ENCODE assay signal across 9 cellular contexts in genomic region chr9:38620483-38621433, GRCh38. TPM values are rescaled to one million over a fixed set of nuclear protein-coding genes. Genes with fewer than 3 reads are reported as not detected.
DNase-seq lines count a peak whose midpoint lies in the region; ATAC-seq, FAIRE-seq and TF ChIP-seq lines count a peak whose summit lies in the region.
"Had no signal": no experiment of that assay in that cellular context is flagged by ENCODE, and none has a peak within 500 bp of the region (broad histone marks: within the 10 kb centered on the region; RNA-seq: fewer than 3 reads in every experiment).

Gene ANKRD18A, minus strand, starts transcription at chr9:38620596. Its CDS starts 311 bp downstream, at chr9:38620285.

- no peaks in the 10 kb centered on the region for H3K36me3 Mint-ChIP-seq in CD4-positive, CD25-positive, alpha-beta regulatory T cell
- peaks cover 6% of the 10 kb centered on the region for H3K36me3 Mint-ChIP-seq in neural progenitor cell

- H3K27ac Mint-ChIP-seq in CD4-positive, CD25-positive, alpha-beta regulatory T cell: peak within 1 kb of the TSS in 1 of 3 donors; percentile 76
- H3K27ac Mint-ChIP-seq in neural progenitor cell: no peak within 1 kb of the TSS

- H3K4me3 Mint-ChIP-seq in CD4-positive, CD25-positive, alpha-beta regulatory T cell: peak within 1 kb of the TSS; percentile 73 to 85 (median 81)
- H3K4me3 Mint-ChIP-seq in neural progenitor cell: peak within 1 kb of the TSS; percentile 94

- peaks cover 14% of the 10 kb centered on the region for H3F3A ChIP-seq in neural progenitor cell (ENCODE audit: low read depth)

- no peaks in the 10 kb centered on the region for H4K20me1 ChIP-seq in neural progenitor cell (ENCODE audit: low read depth)

- H3K4me3 ChIP-seq in CD4-positive, CD25-positive, alpha-beta regulatory T cell (ENCODE audit: low read depth, low read length): peak within 1 kb of the TSS; percentile 55
- H3K4me3 ChIP-seq in Peyer's patch (peak within 1 kb of the TSS; percentile 40 to 66 (median 50)), neural progenitor cell (peak within 1 kb of the TSS; percentile 77), testis (peak within 1 kb of the TSS; percentile 55 to 74)

- no peaks in the 10 kb centered on the region for H3K36me3 ChIP-seq in CD4-positive, CD25-positive, alpha-beta regulatory T cell (ENCODE audit: control insufficient read depth, insufficient read depth, low read length)
- H3K36me3 ChIP-seq in Peyer's patch (no peaks in the 10 kb centered on the region), neural progenitor cell (peaks cover 9% of the 10 kb centered on the region), testis (ENCODE audit: low read depth, missing control alignments) (no peaks in the 10 kb centered on the region)

- no peak for FAIRE-seq in HTR-8/SVneo (lab: Jason Lieb, UNC)

- peak within 1 kb of the TSS; percentile 23 for H3K27ac ChIP-seq in CD4-positive, CD25-positive, alpha-beta regulatory T cell (ENCODE audit: insufficient read depth, low read length, poor library complexity, severe bottlenecking)
- H3K27ac ChIP-seq in Peyer's patch (peak within 1 kb of the TSS; percentile 32 to 77 (median 55)), neural progenitor cell (no peak within 1 kb of the TSS), testis (peak within 1 kb of the TSS; percentile 68 to 76)

- peak within 1 kb of the TSS; percentile 89 for H3K4me2 ChIP-seq in neural progenitor cell

- peaks cover 0 to 12% (median 2%) of the 10 kb centered on the region in 7 donors for H3K9me3 Mint-ChIP-seq in CD4-positive, CD25-positive, alpha-beta regulatory T cell
- H3K9me3 Mint-ChIP-seq in neural progenitor cell: peaks cover 20% of the 10 kb centered on the region

- peaks cover 12% of the 10 kb centered on the region for H3K27me3 ChIP-seq in CD4-positive, CD25-positive, alpha-beta regulatory T cell (ENCODE audit: control insufficient read depth, insufficient read depth, low read length)
- no peaks in the 10 kb centered on the region for H3K27me3 ChIP-seq in Peyer's patch
- H3K27me3 ChIP-seq in neural progenitor cell: peaks cover 50% of the 10 kb centered on the region
- no peaks in the 10 kb centered on the region for H3K27me3 ChIP-seq in testis

- H3K9ac ChIP-seq in neural progenitor cell: no peak within 1 kb of the TSS

- intact Hi-C loops in testis (cut with DNase I; ENCODE audit: low total_unique reads): no loop called here

- peaks cover 9 to 11% of the 10 kb centered on the region in 2 experiments for H3K9me3 ChIP-seq in CD4-positive, CD25-positive, alpha-beta regulatory T cell (ENCODE audit: control insufficient read depth in 2 of 2, low read length in 2 of 2)
- H3K9me3 ChIP-seq in Peyer's patch (peaks cover 0 to 5% (median 0%) of the 10 kb centered on the region in 4 donors), neural progenitor cell (ENCODE audit: low read depth) (peaks cover 11% of the 10 kb centered on the region), testis (no peaks in the 10 kb centered on the region)

- peak in 1 of 2 donors; percentile 35 for TF ChIP-seq POLR2A in Peyer's patch (IDR thresholded peaks at IDR 0.05)
- TF ChIP-seq POLR2A in testis (IDR thresholded peaks at IDR 0.05): no peak

- H3K4me1 ChIP-seq in CD4-positive, CD25-positive, alpha-beta regulatory T cell (ENCODE audit: control insufficient read depth, insufficient read depth, low read length, poor library complexity, severe bottlenecking): peaks cover 27% of the 10 kb centered on the region
- H3K4me1 ChIP-seq in Peyer's patch: peaks cover 0 to 24% (median 6%) of the 10 kb centered on the region in 4 donors
- H3K4me1 ChIP-seq in neural progenitor cell: peaks cover 12% of the 10 kb centered on the region
- H3K4me1 ChIP-seq in testis: peaks cover 4% of the 10 kb centered on the region

- H3K79me2 ChIP-seq in neural progenitor cell (ENCODE audit: low read depth): no peaks in the 10 kb centered on the region

- peaks cover 55% of the 10 kb centered on the region for H3K27me3 Mint-ChIP-seq in CD4-positive, CD25-positive, alpha-beta regulatory T cell
- peaks cover 19% of the 10 kb centered on the region for H3K27me3 Mint-ChIP-seq in neural progenitor cell (ENCODE audit: insufficient read depth, low read depth)

- H3K4me1 Mint-ChIP-seq in CD4-positive, CD25-positive, alpha-beta regulatory T cell: peaks cover 4 to 18% (median 12%) of the 10 kb centered on the region in 4 donors
- peaks cover 9% of the 10 kb centered on the region for H3K4me1 Mint-ChIP-seq in neural progenitor cell

- peak within 1 kb of the TSS; percentile 100 for H2AFZ ChIP-seq in neural progenitor cell (replicated peaks)

- WGBS in testis, 2 donors: 0% methylated on average over 25 to 51 of the region's 76 CpGs

- TF ChIP-seq CTCF in Peyer's patch (IDR thresholded peaks at IDR 0.05): peak in 4 of 6 experiments; percentile 35 to 82 (median 66)
- TF ChIP-seq CTCF in neural progenitor cell (IDR thresholded peaks at IDR 0.05): peak; percentile 70
- TF ChIP-seq CTCF in testis (IDR thresholded peaks at IDR 0.05): peak; percentile 16 to 29 (median 26)

- peak; percentile 75 for ATAC-seq in CD4-positive, CD25-positive, alpha-beta regulatory T cell (ENCODE audit: low read depth in 2 of 2)
- peak; percentile 60 for ATAC-seq in GM19463 (IDR thresholded peaks at IDR 0.05; ENCODE audit: unreplicated experiment)

- peak; percentile 45 to 63 (median 50) for DNase-seq in CD4-positive, CD25-positive, alpha-beta regulatory T cell
- DNase-seq in HTR-8/SVneo (ENCODE audit: insufficient read length, low spot score): peak; percentile 54
- DNase-seq in Peyer's patch: peak in 2 of 3 donors; percentile 90 to 94
- peak; percentile 8 for DNase-seq in activated gamma-delta T cell treated with anti-CD3 and anti-CD28 coated beads, Interleukin-2, amount 50 U/mL, for 16 hours (ENCODE audit: low read depth)
- DNase-seq in germinal center (ENCODE audit: low spot score): peak; percentile 50
- peak; percentile 97 for DNase-seq in neural progenitor cell (ENCODE audit: low spot score)
- DNase-seq in testis: peak; percentile 86

RNA-seq across cellular contexts. Expression of gene ANKRD18A, which starts in this region (rescaled TPM):
- 10.9 TPM for total RNA-seq in CD4-positive, CD25-positive, alpha-beta regulatory T cell
- 1 to 10 TPM in 1 of 4 donors, under 1 TPM in 3; 0.21 to 1.8 (median 0.44) TPM for polyA plus RNA-seq in CD4-positive, CD25-positive, alpha-beta regulatory T cell
- total RNA-seq in Peyer's patch: 10 to 100 TPM in 2 of 4 donors, 1 to 10 TPM in 2; 6.7 to 18.1 (median 11.9) TPM
- 2.3 and 3.0 TPM in 2 replicates for total RNA-seq in neural progenitor cell (ENCODE audit: low replicate concordance)
- 10 to 100 TPM; 51.7 to 80.2 TPM for total RNA-seq in testis
- polyA plus RNA-seq in testis (ENCODE audit: insufficient read depth, low read depth, low replicate concordance): 14.2 TPM
- total RNA-seq: M059J had no signal

Comparison
In these comparisons a context has a peak if more than half of its experiments do, and no peak if none do; other contexts are left out.
1. DNase-seq: peak in every context shown above with its lines; median percentile 97 in neural progenitor cell; 92 in Peyer's patch; 86 in testis; 54 in HTR-8/SVneo; 50 in CD4-positive, CD25-positive, alpha-beta regulatory T cell; 50 in germinal center; 8 in activated gamma-delta T cell treated with anti-CD3 and anti-CD28 coated beads, Interleukin-2, amount 50 U/mL, for 16 hours.